17 cellular contexts compared by ENCODE assay signal in the genomic region with DNA sequence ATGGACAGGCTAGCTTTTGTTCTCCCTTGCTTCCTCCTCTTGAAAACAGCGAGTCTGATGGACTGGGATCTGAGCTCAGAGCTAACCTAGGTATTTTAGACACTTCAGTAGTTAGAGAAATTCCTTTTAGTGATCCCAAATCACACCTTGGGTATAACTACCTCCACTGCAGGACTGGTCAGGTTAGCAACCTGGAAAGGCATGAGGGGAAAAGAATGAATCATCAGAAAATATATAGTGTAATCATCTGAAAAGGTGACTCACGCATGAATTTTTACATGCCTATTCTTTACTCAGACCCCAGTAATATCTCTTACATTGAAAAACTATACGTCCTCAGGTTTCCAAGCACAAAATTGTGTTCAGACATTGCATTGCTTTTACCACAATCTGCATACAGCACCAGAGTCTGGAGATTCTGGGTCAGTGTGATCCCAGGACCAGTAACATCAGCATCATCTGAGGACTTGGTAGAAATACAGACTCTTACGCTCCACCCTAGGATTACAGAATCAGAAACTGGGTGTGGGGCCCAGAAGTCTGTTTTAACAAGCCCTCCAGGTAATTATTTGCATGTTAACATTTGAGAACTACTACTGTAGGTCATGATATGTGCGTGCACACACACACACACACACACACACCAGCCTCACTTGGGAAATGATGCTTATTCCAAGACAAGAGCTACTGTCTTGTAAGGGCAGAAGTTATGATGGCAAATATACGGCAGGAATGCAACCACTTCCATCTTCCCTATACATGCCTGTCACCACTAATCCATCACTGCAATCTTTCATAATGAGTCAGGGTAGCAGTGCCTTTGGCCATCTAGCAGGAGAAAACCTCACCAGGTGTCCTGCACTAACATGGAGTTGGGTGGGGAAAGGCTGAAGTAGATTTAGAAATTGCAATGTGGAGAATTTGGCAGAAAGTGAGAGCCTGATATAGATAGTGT.
DNase-seq lines count a peak whose midpoint lies in the region; ATAC-seq, FAIRE-seq and TF ChIP-seq lines count a peak whose summit lies in the region.
"Had no signal": no experiment of that assay in that cellular context is flagged by ENCODE, and none has a peak within 500 bp of the region (broad histone marks: within the 10 kb centered on the region; RNA-seq: fewer than 3 reads in every experiment).

No MANE protein-coding gene starts in this region.

- ATAC-seq in A549 = peak; percentile 46 to 55; a peak in 4 of 6 replicates
- peak; percentile 53 for ATAC-seq in SK-N-SH treated with all-trans-retinoic acid at 6 μM for 48 hours
- peak; percentile 90 for ATAC-seq in foreskin keratinocyte
- no peak for ATAC-seq in GM18517 (IDR thresholded peaks at IDR 0.05; ENCODE audit: unreplicated experiment)
- ATAC-seq in HG02610 (IDR thresholded peaks at IDR 0.05; ENCODE audit: unreplicated experiment) = no peak
- ATAC-seq in HG03521 (IDR thresholded peaks at IDR 0.05; ENCODE audit: unreplicated experiment) = no peak

- FAIRE-seq in A549 (lab: Jason Lieb, UNC) = peak; percentile 7
- FAIRE-seq: H1, TTC549 had no signal

- H3K27ac ChIP-seq in A549 = peak overlapping the region in 1 of 2 experiments; percentile 37; a peak in 2 of 6 replicates
- H3K27ac ChIP-seq in foreskin keratinocyte = peak overlapping the region; percentile 64
- H3K27ac ChIP-seq: sigmoid colon, SJSA1 had no signal

- no peak overlapping the region for H3K27ac Mint-ChIP-seq in activated naive CD8-positive, alpha-beta T cell treated with anti-CD3 and anti-CD28 coated beads for 36 hours

- TF ChIP-seq CTCF in A549 (IDR thresholded peaks at IDR 0.05) = no peak
- TF ChIP-seq CTCF in foreskin keratinocyte (conservative IDR thresholded peaks at IDR 0.05) = no peak

- DNase-seq in A549 (ENCODE audit: low read depth in 1 of 2, low spot score in 1 of 2) (peak; percentile 7 to 31), HT-29 (ENCODE audit: low spot score) (peak; percentile 37), foreskin keratinocyte (peak; percentile 98 to 99)
- no peak for DNase-seq in activated naive CD8-positive, alpha-beta T cell treated with anti-CD3 and anti-CD28 coated beads for 36 hours
- DNase-seq: activated CD4-positive, alpha-beta T cell treated with anti-CD3 and anti-CD28 coated beads, Interleukin-2, amount 50 U/mL, for 4 hours; activated T-cell treated with anti-CD3 and anti-CD28 coated beads, Interleukin-2, amount 50 U/mL, for 48 hours; amniotic stem cell; COR-L47; sigmoid colon; stimulated activated naive CD4-positive, alpha-beta T cell had no signal

- 50% methylated on average over 6 of the region's 6 CpGs for WGBS in A549 (ENCODE audit: missing lambda C conversion rate)

- no peaks in the 10 kb centered on the region for H3K27me3 Mint-ChIP-seq in activated naive CD8-positive, alpha-beta T cell treated with anti-CD3 and anti-CD28 coated beads for 36 hours

- no peak for TF ChIP-seq RAD21 in A549 (conservative IDR thresholded peaks at IDR 0.05 in 1 of 2, IDR thresholded peaks at IDR 0.05 in 1 of 2)

- H3K36me3 Mint-ChIP-seq in activated naive CD8-positive, alpha-beta T cell treated with anti-CD3 and anti-CD28 coated beads for 36 hours = no peaks in the 10 kb centered on the region

- no peaks in the 10 kb centered on the region for H3K9me3 ChIP-seq in A549
- H3K9me3 ChIP-seq: sigmoid colon, SJSA1 had no signal

- CTCF ChIA-PET in A549 (lab: Yijun Ruan, JAX) = interaction anchor here (1.0 kb wide), 1 partner anchor 275 kb away, joined by 5 read pairs; no protein-coding TSS in a partner anchor

- H3K4me3 Mint-ChIP-seq in activated naive CD8-positive, alpha-beta T cell treated with anti-CD3 and anti-CD28 coated beads for 36 hours = no peak overlapping the region

- no peak for TF ChIP-seq EP300 in A549 (IDR thresholded peaks at IDR 0.05)

- H3K4me1 ChIP-seq in A549 (peaks cover 15% of the 10 kb centered on the region), foreskin keratinocyte (peaks cover 17% of the 10 kb centered on the region)
- H3K4me1 ChIP-seq: sigmoid colon had no signal

- H3K4me2 ChIP-seq in A549 = peak overlapping the region; percentile 36

- TF ChIP-seq POLR2A in A549 (IDR thresholded peaks at IDR 0.05; ENCODE audit: low read length) = no peak

- POLR2A ChIA-PET in A549 (lab: Yijun Ruan, JAX) = no interaction called here

- no peak overlapping the region for H3K4me3 ChIP-seq in A549
- H3K4me3 ChIP-seq: sigmoid colon, SJSA1 had no signal

- no peaks in the 10 kb centered on the region for H3K27me3 ChIP-seq in foreskin keratinocyte
- H3K27me3 ChIP-seq: sigmoid colon, SJSA1 had no signal

- no peaks in the 10 kb centered on the region for H3K9me3 Mint-ChIP-seq in activated naive CD8-positive, alpha-beta T cell treated with anti-CD3 and anti-CD28 coated beads for 36 hours

- peaks cover 6% of the 10 kb centered on the region for H3K4me1 Mint-ChIP-seq in activated naive CD8-positive, alpha-beta T cell treated with anti-CD3 and anti-CD28 coated beads for 36 hours

TF ChIP-seq in A549, 52 proteins besides CTCF, POLR2A, EP300 and RAD21:
- TF ChIP-seq, protein P1, sequence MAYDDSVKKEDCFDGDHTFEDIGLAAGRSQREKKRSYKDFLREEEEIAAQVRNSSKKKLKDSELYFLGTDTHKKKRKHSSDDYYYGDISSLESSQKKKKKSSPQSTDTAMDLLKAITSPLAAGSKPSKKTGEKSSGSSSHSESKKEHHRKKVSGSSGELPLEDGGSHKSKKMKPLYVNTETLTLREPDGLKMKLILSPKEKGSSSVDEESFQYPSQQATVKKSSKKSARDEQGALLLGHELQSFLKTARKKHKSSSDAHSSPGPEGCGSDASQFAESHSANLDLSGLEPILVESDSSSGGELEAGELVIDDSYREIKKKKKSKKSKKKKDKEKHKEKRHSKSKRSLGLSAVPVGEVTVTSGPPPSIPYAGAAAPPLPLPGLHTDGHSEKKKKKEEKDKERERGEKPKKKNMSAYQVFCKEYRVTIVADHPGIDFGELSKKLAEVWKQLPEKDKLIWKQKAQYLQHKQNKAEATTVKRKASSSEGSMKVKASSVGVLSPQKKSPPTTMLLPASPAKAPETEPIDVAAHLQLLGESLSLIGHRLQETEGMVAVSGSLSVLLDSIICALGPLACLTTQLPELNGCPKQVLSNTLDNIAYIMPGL (CRISPR knock-in tag; IDR thresholded peaks at IDR 0.05; ENCODE audit: borderline replicate concordance) = no peak
- TF ChIP-seq FOSL2 (IDR thresholded peaks at IDR 0.05) = 0 out of 2 replicates have a peak, but pooled peaks have one; percentile 27
- peak; percentile 70 for TF ChIP-seq FOSL2 (CRISPR knock-in tag; IDR thresholded peaks at IDR 0.05)
- TF ChIP-seq MAFK (IDR thresholded peaks at IDR 0.05; ENCODE audit: partially characterized antibody) = peak; percentile 10

TF ChIP-seq in SK-N-SH treated with all-trans-retinoic acid at 6 μM for 48 hours, 23 proteins besides CTCF, POLR2A, EP300 and RAD21:
- no peak for TF ChIP-seq ZNF8 (CRISPR knock-in tag; IDR thresholded peaks at IDR 0.05)

Comparison
In these comparisons a context has a peak if more than half of its experiments do, and no peak if none do; other contexts are left out.
1. ATAC-seq: peak in A549 (2 of 2), SK-N-SH treated with all-trans-retinoic acid at 6 μM for 48 hours (single experiment) and foreskin keratinocyte (single experiment); none in GM18517 (single experiment), HG02610 (single experiment) and HG03521 (single experiment).